1 cellular context compared by ENCODE assay signal in the genomic region with DNA sequence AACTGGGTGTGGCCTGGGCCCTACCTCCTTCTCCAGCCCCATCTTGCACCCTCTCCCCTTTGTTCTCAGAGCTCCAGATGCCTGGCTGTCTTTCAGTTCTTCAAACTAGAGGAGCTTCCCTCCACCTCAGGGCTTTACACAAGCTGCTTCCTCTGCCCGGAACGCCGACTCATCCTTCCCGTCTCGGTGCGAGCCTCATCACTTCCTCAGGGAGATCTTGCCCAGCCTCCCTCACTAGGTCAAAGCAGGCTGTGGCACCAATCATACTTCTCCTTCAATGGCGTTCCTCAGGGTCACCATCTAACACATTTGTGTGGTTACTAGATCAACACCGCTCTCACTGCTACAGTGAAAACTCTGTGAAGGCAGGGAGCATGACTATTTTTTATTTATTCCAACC.
TF ChIP-seq lines count a peak whose summit lies in the region.

No MANE protein-coding gene starts in this region.

TF ChIP-seq in GM23338, 12 proteins besides CTCF, POLR2A, EP300 and RAD21:
- TF ChIP-seq, protein P1, sequence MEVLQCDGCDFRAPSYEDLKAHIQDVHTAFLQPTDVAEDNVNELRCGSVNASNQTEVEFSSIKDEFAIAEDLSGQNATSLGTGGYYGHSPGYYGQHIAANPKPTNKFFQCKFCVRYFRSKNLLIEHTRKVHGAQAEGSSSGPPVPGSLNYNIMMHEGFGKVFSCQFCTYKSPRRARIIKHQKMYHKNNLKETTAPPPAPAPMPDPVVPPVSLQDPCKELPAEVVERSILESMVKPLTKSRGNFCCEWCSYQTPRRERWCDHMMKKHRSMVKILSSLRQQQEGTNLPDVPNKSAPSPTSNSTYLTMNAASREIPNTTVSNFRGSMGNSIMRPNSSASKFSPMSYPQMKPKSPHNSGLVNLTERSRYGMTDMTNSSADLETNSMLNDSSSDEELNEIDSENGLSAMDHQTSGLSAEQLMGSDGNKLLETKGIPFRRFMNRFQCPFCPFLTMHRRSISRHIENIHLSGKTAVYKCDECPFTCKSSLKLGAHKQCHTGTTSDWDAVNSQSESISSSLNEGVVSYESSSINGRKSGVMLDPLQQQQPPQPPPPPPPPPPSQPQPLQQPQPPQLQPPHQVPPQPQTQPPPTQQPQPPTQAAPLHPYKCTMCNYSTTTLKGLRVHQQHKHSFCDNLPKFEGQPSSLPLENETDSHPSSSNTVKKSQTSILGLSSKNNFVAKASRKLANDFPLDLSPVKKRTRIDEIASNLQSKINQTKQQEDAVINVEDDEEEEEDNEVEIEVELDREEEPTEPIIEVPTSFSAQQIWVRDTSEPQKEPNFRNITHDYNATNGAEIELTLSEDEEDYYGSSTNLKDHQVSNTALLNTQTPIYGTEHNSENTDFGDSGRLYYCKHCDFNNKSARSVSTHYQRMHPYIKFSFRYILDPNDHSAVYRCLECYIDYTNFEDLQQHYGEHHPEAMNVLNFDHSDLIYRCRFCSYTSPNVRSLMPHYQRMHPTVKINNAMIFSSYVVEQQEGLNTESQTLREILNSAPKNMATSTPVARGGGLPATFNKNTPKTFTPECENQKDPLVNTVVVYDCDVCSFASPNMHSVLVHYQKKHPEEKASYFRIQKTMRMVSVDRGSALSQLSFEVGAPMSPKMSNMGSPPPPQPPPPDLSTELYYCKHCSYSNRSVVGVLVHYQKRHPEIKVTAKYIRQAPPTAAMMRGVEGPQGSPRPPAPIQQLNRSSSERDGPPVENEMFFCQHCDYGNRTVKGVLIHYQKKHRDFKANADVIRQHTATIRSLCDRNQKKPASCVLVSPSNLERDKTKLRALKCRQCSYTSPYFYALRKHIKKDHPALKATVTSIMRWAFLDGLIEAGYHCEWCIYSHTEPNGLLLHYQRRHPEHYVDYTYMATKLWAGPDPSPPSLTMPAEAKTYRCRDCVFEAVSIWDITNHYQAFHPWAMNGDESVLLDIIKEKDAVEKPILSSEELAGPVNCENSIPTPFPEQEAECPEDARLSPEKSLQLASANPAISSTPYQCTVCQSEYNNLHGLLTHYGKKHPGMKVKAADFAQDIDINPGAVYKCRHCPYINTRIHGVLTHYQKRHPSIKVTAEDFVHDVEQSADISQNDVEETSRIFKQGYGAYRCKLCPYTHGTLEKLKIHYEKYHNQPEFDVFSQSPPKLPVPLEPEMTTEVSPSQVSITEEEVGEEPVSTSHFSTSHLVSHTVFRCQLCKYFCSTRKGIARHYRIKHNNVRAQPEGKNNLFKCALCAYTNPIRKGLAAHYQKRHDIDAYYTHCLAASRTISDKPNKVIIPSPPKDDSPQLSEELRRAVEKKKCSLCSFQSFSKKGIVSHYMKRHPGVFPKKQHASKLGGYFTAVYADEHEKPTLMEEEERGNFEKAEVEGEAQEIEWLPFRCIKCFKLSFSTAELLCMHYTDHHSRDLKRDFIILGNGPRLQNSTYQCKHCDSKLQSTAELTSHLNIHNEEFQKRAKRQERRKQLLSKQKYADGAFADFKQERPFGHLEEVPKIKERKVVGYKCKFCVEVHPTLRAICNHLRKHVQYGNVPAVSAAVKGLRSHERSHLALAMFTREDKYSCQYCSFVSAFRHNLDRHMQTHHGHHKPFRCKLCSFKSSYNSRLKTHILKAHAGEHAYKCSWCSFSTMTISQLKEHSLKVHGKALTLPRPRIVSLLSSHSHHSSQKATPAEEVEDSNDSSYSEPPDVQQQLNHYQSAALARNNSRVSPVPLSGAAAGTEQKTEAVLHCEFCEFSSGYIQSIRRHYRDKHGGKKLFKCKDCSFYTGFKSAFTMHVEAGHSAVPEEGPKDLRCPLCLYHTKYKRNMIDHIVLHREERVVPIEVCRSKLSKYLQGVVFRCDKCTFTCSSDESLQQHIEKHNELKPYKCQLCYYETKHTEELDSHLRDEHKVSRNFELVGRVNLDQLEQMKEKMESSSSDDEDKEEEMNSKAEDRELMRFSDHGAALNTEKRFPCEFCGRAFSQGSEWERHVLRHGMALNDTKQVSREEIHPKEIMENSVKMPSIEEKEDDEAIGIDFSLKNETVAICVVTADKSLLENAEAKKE (CRISPR knock-in tag; IDR thresholded peaks at IDR 0.05) = no peak
- TF ChIP-seq EZH2 (IDR thresholded peaks at IDR 0.05; ENCODE audit: low read depth, unreplicated experiment) = no peak
- TF ChIP-seq, protein P2, sequence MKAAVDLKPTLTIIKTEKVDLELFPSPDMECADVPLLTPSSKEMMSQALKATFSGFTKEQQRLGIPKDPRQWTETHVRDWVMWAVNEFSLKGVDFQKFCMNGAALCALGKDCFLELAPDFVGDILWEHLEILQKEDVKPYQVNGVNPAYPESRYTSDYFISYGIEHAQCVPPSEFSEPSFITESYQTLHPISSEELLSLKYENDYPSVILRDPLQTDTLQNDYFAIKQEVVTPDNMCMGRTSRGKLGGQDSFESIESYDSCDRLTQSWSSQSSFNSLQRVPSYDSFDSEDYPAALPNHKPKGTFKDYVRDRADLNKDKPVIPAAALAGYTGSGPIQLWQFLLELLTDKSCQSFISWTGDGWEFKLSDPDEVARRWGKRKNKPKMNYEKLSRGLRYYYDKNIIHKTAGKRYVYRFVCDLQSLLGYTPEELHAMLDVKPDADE (IDR thresholded peaks at IDR 0.05) = no peak
- TF ChIP-seq EZH2phosphoT487 (IDR thresholded peaks at IDR 0.05; ENCODE audit: unreplicated experiment) = no peak
- TF ChIP-seq NANOG (IDR thresholded peaks at IDR 0.05; ENCODE audit: borderline replicate concordance) = no peak
- TF ChIP-seq, protein P3, sequence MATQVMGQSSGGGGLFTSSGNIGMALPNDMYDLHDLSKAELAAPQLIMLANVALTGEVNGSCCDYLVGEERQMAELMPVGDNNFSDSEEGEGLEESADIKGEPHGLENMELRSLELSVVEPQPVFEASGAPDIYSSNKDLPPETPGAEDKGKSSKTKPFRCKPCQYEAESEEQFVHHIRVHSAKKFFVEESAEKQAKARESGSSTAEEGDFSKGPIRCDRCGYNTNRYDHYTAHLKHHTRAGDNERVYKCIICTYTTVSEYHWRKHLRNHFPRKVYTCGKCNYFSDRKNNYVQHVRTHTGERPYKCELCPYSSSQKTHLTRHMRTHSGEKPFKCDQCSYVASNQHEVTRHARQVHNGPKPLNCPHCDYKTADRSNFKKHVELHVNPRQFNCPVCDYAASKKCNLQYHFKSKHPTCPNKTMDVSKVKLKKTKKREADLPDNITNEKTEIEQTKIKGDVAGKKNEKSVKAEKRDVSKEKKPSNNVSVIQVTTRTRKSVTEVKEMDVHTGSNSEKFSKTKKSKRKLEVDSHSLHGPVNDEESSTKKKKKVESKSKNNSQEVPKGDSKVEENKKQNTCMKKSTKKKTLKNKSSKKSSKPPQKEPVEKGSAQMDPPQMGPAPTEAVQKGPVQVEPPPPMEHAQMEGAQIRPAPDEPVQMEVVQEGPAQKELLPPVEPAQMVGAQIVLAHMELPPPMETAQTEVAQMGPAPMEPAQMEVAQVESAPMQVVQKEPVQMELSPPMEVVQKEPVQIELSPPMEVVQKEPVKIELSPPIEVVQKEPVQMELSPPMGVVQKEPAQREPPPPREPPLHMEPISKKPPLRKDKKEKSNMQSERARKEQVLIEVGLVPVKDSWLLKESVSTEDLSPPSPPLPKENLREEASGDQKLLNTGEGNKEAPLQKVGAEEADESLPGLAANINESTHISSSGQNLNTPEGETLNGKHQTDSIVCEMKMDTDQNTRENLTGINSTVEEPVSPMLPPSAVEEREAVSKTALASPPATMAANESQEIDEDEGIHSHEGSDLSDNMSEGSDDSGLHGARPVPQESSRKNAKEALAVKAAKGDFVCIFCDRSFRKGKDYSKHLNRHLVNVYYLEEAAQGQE (IDR thresholded peaks at IDR 0.05; ENCODE audit: unreplicated experiment) = no peak
- TF ChIP-seq POLR2AphosphoS5 (IDR thresholded peaks at IDR 0.05; ENCODE audit: low read depth) = no peak
- no peak for TF ChIP-seq CREB1 (CRISPR knock-in tag; IDR thresholded peaks at IDR 0.05; ENCODE audit: low read depth)
- no peak for TF ChIP-seq ZNF114 (CRISPR knock-in tag; IDR thresholded peaks at IDR 0.05)
- TF ChIP-seq STAT1 (IDR thresholded peaks at IDR 0.05; ENCODE audit: unreplicated experiment) = no peak
- no peak for TF ChIP-seq JUNB (IDR thresholded peaks at IDR 0.05; ENCODE audit: unreplicated experiment)
- TF ChIP-seq ZNF331 (CRISPR knock-in tag; IDR thresholded peaks at IDR 0.05; ENCODE audit: low read depth) = no peak
